34 cellular contexts compared by ENCODE assay signal in genomic region chr13:65368832-65369231, GRCh38.
"Had no signal": no experiment of that assay in that cellular context is flagged by ENCODE, and none has a peak within 500 bp of the region (broad histone marks: within the 10 kb centered on the region; RNA-seq: fewer than 3 reads in every experiment).

No MANE protein-coding gene starts in this region.

- H3K9me3 ChIP-seq: MG63 had no signal

- H3K36me3 ChIP-seq: MG63 had no signal

- H3K4me2 ChIP-seq: KMS-11 had no signal

- H3K4me3 ChIP-seq: MG63 had no signal

- DNase-seq: Karpas-422, Kasumi-1, KG1, MG63, MM.1S, MV-4-11, NCI-H1048, NCI-H1092, NCI-H1092 treated with DMSO at 0.1 percent for 48 hours, NCI-H1105, NCI-H1105 treated with DMSO at 0.1 percent for 48 hours, NCI-H1417, NCI-H1417 treated with DMSO at 0.1 percent for 48 hours, NCI-H1436, NCI-H1436 treated with DMSO at 0.1 percent for 48 hours, NCI-H146, NCI-H1694, NCI-H1694 treated with DMSO at 0.1 percent for 48 hours, NCI-H187, NCI-H187 treated with DMSO at 0.1 percent for 48 hours, NCI-H1930, NCI-H2029, NCI-H2029 treated with DMSO at 0.1 percent for 48 hours, NCI-H2081, NCI-H2081 treated with DMSO at 0.1 percent for 48 hours, NCI-H2107, NCI-H2171, NCI-H2171 treated with DMSO at 0.1 percent for 48 hours, NCI-H2227 treated with DMSO at 0.1 percent for 48 hours, NCI-H345, NCI-H446, NCI-H446 treated with DMSO at 0.1 percent for 48 hours, NCI-H510A had no signal

- H3K9ac ChIP-seq: KMS-11 had no signal

- H3K27ac ChIP-seq: KMS-11 had no signal

- H3K27me3 ChIP-seq: MG63 had no signal
